In the genomic region with DNA sequence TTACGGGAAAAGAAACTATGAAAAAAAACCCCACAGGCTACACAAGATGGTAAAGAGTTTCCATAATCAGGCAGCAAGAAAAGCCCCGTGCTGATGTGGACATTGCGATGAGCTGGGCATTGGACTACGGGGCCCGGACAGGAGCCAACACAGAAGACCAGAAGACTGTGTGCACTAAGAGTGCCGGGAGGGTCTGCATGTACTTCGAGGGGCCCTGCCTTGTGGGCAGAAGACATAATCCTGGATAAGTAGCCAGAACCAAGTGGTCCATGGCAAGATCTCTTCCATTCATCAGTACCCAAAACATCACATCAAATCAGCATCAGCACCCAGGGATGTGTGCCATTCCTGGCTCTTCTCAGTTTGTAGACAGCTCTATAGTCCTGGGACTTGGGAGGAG, we compare ENCODE assay signal across 23 cellular contexts.
"Had no signal": no experiment of that assay in that cellular context is flagged by ENCODE, and none has a peak within 500 bp of the region (broad histone marks: within the 10 kb centered on the region; RNA-seq: fewer than 3 reads in every experiment).

No MANE protein-coding gene starts in this region.

- H3K27me3 Mint-ChIP-seq: activated CD4-positive, alpha-beta memory T cell treated with anti-CD3 and anti-CD28 coated beads for 36 hours; activated CD4-positive, alpha-beta T cell treated with anti-CD3 and anti-CD28 coated beads for 36 hours; activated CD8-positive, alpha-beta memory T cell treated with anti-CD3 and anti-CD28 coated beads, Interleukin-2, amount 10 ng/mL, durations not matched to agents 7 days and 5 days; activated naive CD8-positive, alpha-beta T cell had no signal

- H3K27ac ChIP-seq: brain microvascular endothelial cell had no signal

- ATAC-seq: activated CD4-positive, alpha-beta T cell treated with anti-CD3 and anti-CD28 coated beads for 36 hours; activated CD8-positive, alpha-beta memory T cell treated with anti-CD3 and anti-CD28 coated beads, Interleukin-2, amount 10 ng/mL, durations not matched to agents 7 days and 5 days; activated CD8-positive, alpha-beta T cell treated with anti-CD3 and anti-CD28 coated beads, Interleukin-2, amount 10 ng/mL, durations not matched to agents 7 days and 5 days; esophagus mucosa had no signal

- H3K36me3 ChIP-seq: brain microvascular endothelial cell had no signal

- H3K27me3 ChIP-seq: brain microvascular endothelial cell had no signal

- DNase-seq: activated CD4-positive, alpha-beta memory T cell treated with anti-CD3 and anti-CD28 coated beads for 36 hours; activated CD4-positive, alpha-beta T cell treated with anti-CD3 and anti-CD28 coated beads for 36 hours; activated CD4-positive, alpha-beta T cell treated with anti-CD3 and anti-CD28 coated beads, Interleukin-2, amount 10 ng/mL, durations not matched to agents 24 days and 14 days; activated CD4-positive, CD25-positive, alpha-beta regulatory T cell; activated CD4-positive, CD25-positive, alpha-beta regulatory T cell treated with anti-CD3 and anti-CD28 coated beads, Interleukin-2, amount 50 U/mL, for 72 hours; activated CD8-positive, alpha-beta memory T cell treated with anti-CD3 and anti-CD28 coated beads, Interleukin-2, amount 10 ng/mL, durations not matched to agents 7 days and 5 days; activated CD8-positive, alpha-beta memory T cell treated with anti-CD3 and anti-CD28 coated beads, Interleukin-2, amount 50 U/mL, for 4 hours; activated CD8-positive, alpha-beta T cell treated with anti-CD3 and anti-CD28 coated beads, Interleukin-2, amount 10 ng/mL, durations not matched to agents 7 days and 5 days; activated gamma-delta T cell treated with Interleukin-2 at 50 U/mL for 16 hours; activated naive CD4-positive, alpha-beta T cell treated with anti-CD3 and anti-CD28 coated beads, Interleukin-2, amount 50 U/mL, for 16 hours; activated naive CD4-positive, alpha-beta T cell treated with Interleukin-2 at 50 U/mL for 16 hours; activated T-cell treated with anti-CD3 and anti-CD28 coated beads, Interleukin-2, amount 50 U/mL, for 1 hour; activated T-cell treated with anti-CD3 and anti-CD28 coated beads, Interleukin-2, amount 50 U/mL, for 48 hours; amniotic stem cell; anterior cingulate cortex; brain microvascular endothelial cell; caudate nucleus; effector CD8-positive, alpha-beta T cell; foreskin fibroblast; T-helper 2 cell had no signal

- H3K4me3 Mint-ChIP-seq: activated CD4-positive, alpha-beta memory T cell treated with anti-CD3 and anti-CD28 coated beads for 36 hours; activated CD4-positive, alpha-beta T cell treated with anti-CD3 and anti-CD28 coated beads for 36 hours; activated CD4-positive, alpha-beta T cell treated with anti-CD3 and anti-CD28 coated beads, Interleukin-2, amount 10 ng/mL, durations not matched to agents 24 days and 14 days; activated CD8-positive, alpha-beta memory T cell treated with anti-CD3 and anti-CD28 coated beads, Interleukin-2, amount 10 ng/mL, durations not matched to agents 7 days and 5 days; activated CD8-positive, alpha-beta T cell treated with anti-CD3 and anti-CD28 coated beads, Interleukin-2, amount 10 ng/mL, durations not matched to agents 7 days and 5 days; activated naive CD8-positive, alpha-beta T cell; activated T-helper 1 cell treated with anti-CD3 and anti-CD28 coated beads, Interleukin-12 subunit alpha, Interleukin-12 subunit beta, Interleukin-2, Interleukin-4 antibody, amounts not matched to agents 30 ng/mL and 10 ng/mL and 1 ng/mL, durations not matched to agents 14 hours and 24 hours and 36 hours had no signal

- H3K9me3 Mint-ChIP-seq: activated CD4-positive, alpha-beta memory T cell treated with anti-CD3 and anti-CD28 coated beads for 36 hours; activated T-helper 1 cell treated with anti-CD3 and anti-CD28 coated beads, Interleukin-12 subunit alpha, Interleukin-12 subunit beta, Interleukin-2, Interleukin-4 antibody, amounts not matched to agents 30 ng/mL and 10 ng/mL and 1 ng/mL, durations not matched to agents 14 hours and 24 hours and 36 hours had no signal

- H3K27ac Mint-ChIP-seq: activated CD4-positive, alpha-beta memory T cell treated with anti-CD3 and anti-CD28 coated beads for 36 hours; activated CD4-positive, alpha-beta T cell treated with anti-CD3 and anti-CD28 coated beads for 36 hours; activated CD8-positive, alpha-beta memory T cell treated with anti-CD3 and anti-CD28 coated beads, Interleukin-2, amount 10 ng/mL, durations not matched to agents 7 days and 5 days; activated CD8-positive, alpha-beta T cell treated with anti-CD3 and anti-CD28 coated beads, Interleukin-2, amount 10 ng/mL, durations not matched to agents 7 days and 5 days; activated naive CD8-positive, alpha-beta T cell; activated T-helper 1 cell treated with anti-CD3 and anti-CD28 coated beads, Interleukin-12 subunit alpha, Interleukin-12 subunit beta, Interleukin-2, Interleukin-4 antibody, amounts not matched to agents 30 ng/mL and 10 ng/mL and 1 ng/mL, durations not matched to agents 14 hours and 24 hours and 36 hours had no signal

- H3K4me1 Mint-ChIP-seq: activated CD4-positive, alpha-beta T cell treated with anti-CD3 and anti-CD28 coated beads for 36 hours had no signal

- H3K36me3 Mint-ChIP-seq: activated CD4-positive, alpha-beta memory T cell treated with anti-CD3 and anti-CD28 coated beads for 36 hours; activated CD8-positive, alpha-beta memory T cell treated with anti-CD3 and anti-CD28 coated beads, Interleukin-2, amount 10 ng/mL, durations not matched to agents 7 days and 5 days; activated naive CD8-positive, alpha-beta T cell had no signal
